In genomic region chr9:33290247-33290993, GRCh38 we compare ENCODE assay signal across 8 cellular contexts. TPM values are rescaled to one million over a fixed set of nuclear protein-coding genes. Genes with fewer than 3 reads are reported as not detected.
DNase-seq lines count a peak whose midpoint lies in the region; ATAC-seq and TF ChIP-seq lines count a peak whose summit lies in the region.

NFX1 (plus strand) TSS chr9:33290516; CDS start chr9:33290573, 57 bp downstream.

- H3K36me3 Mint-ChIP-seq in activated naive CD8-positive, alpha-beta T cell treated with anti-CD3 and anti-CD28 coated beads, Interleukin-2, amount 10 ng/mL, durations not matched to agents 7 days and 5 days = peaks cover 23% of the 10 kb centered on the region
- H3K36me3 Mint-ChIP-seq in glutamatergic neuron (ENCODE audit: unreplicated experiment) (no peaks in the 10 kb centered on the region), osteocyte (ENCODE audit: unreplicated experiment) (peaks cover 12% of the 10 kb centered on the region)

- H3K79me2 ChIP-seq in SU-DHL-6 (ENCODE audit: insufficient read depth, low read length) = peaks cover 50% of the 10 kb centered on the region

- H2AFZ ChIP-seq in SU-DHL-6 (ENCODE audit: low read depth, low read length, severe bottlenecking) = peak within 1 kb of the TSS; percentile 27

- no peak for TF ChIP-seq CTCF in SU-DHL-6 (IDR thresholded peaks at IDR 0.05; ENCODE audit: insufficient read depth, low read length, poor library complexity, severe bottlenecking)
- no peak for TF ChIP-seq CTCF in glutamatergic neuron (IDR thresholded peaks at IDR 0.05; ENCODE audit: partially characterized antibody, unreplicated experiment)
- no peak for TF ChIP-seq CTCF in osteocyte (IDR thresholded peaks at IDR 0.05)

- POLR2A ChIA-PET in activated naive CD8-positive, alpha-beta T cell treated with anti-CD3 and anti-CD28 coated beads, Interleukin-2, amount 10 ng/mL, durations not matched to agents 7 days and 5 days (lab: Charles Lee) = interaction anchor here (0.6 to 2.5 kb wide), 20 partner anchors 8 to 764 kb away, joined by 3 to 36 read pairs (median 4); partner anchors contain the start of genes APTX, AQP3, B4GALT1 and BAG1

- H3K4me1 Mint-ChIP-seq in activated naive CD8-positive, alpha-beta T cell treated with anti-CD3 and anti-CD28 coated beads, Interleukin-2, amount 10 ng/mL, durations not matched to agents 7 days and 5 days = peaks cover 45% of the 10 kb centered on the region
- H3K4me1 Mint-ChIP-seq in glutamatergic neuron (ENCODE audit: low read depth, unreplicated experiment) (peaks cover 5% of the 10 kb centered on the region), osteocyte (ENCODE audit: unreplicated experiment) (peaks cover 33% of the 10 kb centered on the region)

- no peaks in the 10 kb centered on the region for H3K27me3 ChIP-seq in SU-DHL-6 (ENCODE audit: low read length)
- no peaks in the 10 kb centered on the region for H3K27me3 ChIP-seq in thymus (ENCODE audit: control insufficient read depth, insufficient read depth)

- H3K9me3 Mint-ChIP-seq in activated naive CD8-positive, alpha-beta T cell treated with anti-CD3 and anti-CD28 coated beads, Interleukin-2, amount 10 ng/mL, durations not matched to agents 7 days and 5 days = no peaks in the 10 kb centered on the region
- peaks cover 12% of the 10 kb centered on the region for H3K9me3 Mint-ChIP-seq in glutamatergic neuron (ENCODE audit: unreplicated experiment)
- H3K9me3 Mint-ChIP-seq in osteocyte (ENCODE audit: unreplicated experiment) = no peaks in the 10 kb centered on the region

- H3K9ac ChIP-seq in SU-DHL-6 (ENCODE audit: low read length) = peak within 1 kb of the TSS; percentile 90

- peaks cover 26% of the 10 kb centered on the region for H3F3A ChIP-seq in SU-DHL-6 (ENCODE audit: insufficient read depth)

- DNase-seq in NCI-H128 (lab: John Stamatoyannopoulos, UW; ENCODE audit: unreplicated experiment) (peak; percentile 96), glutamatergic neuron (peak; percentile 96), osteocyte (ENCODE audit: extremely low spot score, unreplicated experiment) (peak; percentile 99)
- peak; percentile 97 for DNase-seq in activated naive CD8-positive, alpha-beta T cell treated with anti-CD3 and anti-CD28 coated beads, Interleukin-2, amount 10 ng/mL, durations not matched to agents 7 days and 5 days

- WGBS in thymus = under 1% methylated on average over 60 of the region's 60 CpGs

- H4K20me1 ChIP-seq in SU-DHL-6 (ENCODE audit: low read depth, low read length) = no peaks in the 10 kb centered on the region

- ATAC-seq in HG02678 (IDR thresholded peaks at IDR 0.05; ENCODE audit: unreplicated experiment) = peak; percentile 89
- peak; percentile 89 for ATAC-seq in activated naive CD8-positive, alpha-beta T cell treated with anti-CD3 and anti-CD28 coated beads, Interleukin-2, amount 10 ng/mL, durations not matched to agents 7 days and 5 days (ENCODE audit: low read depth)

- H3K4me3 Mint-ChIP-seq in activated naive CD8-positive, alpha-beta T cell treated with anti-CD3 and anti-CD28 coated beads, Interleukin-2, amount 10 ng/mL, durations not matched to agents 7 days and 5 days = peak within 1 kb of the TSS; percentile 93
- H3K4me3 Mint-ChIP-seq in glutamatergic neuron (ENCODE audit: unreplicated experiment) (peak within 1 kb of the TSS; percentile 98), osteocyte (ENCODE audit: unreplicated experiment) (peak within 1 kb of the TSS; percentile 100)

- H3K4me2 ChIP-seq in SU-DHL-6 (ENCODE audit: low read depth, low read length, poor library complexity, severe bottlenecking) = peak within 1 kb of the TSS; percentile 60

- peak; percentile 91 for TF ChIP-seq POLR2A in GM10847 (IDR thresholded peaks at IDR 0.05; ENCODE audit: extremely low read depth, insufficient read length)

- H3K27me3 Mint-ChIP-seq in activated naive CD8-positive, alpha-beta T cell treated with anti-CD3 and anti-CD28 coated beads, Interleukin-2, amount 10 ng/mL, durations not matched to agents 7 days and 5 days = no peaks in the 10 kb centered on the region
- H3K27me3 Mint-ChIP-seq in glutamatergic neuron (ENCODE audit: unreplicated experiment) = peaks cover 8% of the 10 kb centered on the region
- no peaks in the 10 kb centered on the region for H3K27me3 Mint-ChIP-seq in osteocyte (ENCODE audit: unreplicated experiment)

- H3K9me2 ChIP-seq in SU-DHL-6 (replicated peaks; ENCODE audit: insufficient read depth, low read length) = no peaks in the 10 kb centered on the region

- H3K9me3 ChIP-seq in SU-DHL-6 (ENCODE audit: insufficient read depth, low read length) = no peaks in the 10 kb centered on the region
- no peaks in the 10 kb centered on the region for H3K9me3 ChIP-seq in thymus (ENCODE audit: control insufficient read depth)

- peak within 1 kb of the TSS; percentile 98 for H3K27ac Mint-ChIP-seq in activated naive CD8-positive, alpha-beta T cell treated with anti-CD3 and anti-CD28 coated beads, Interleukin-2, amount 10 ng/mL, durations not matched to agents 7 days and 5 days
- H3K27ac Mint-ChIP-seq in glutamatergic neuron (ENCODE audit: unreplicated experiment) (peak within 1 kb of the TSS; percentile 88), osteocyte (ENCODE audit: unreplicated experiment) (peak within 1 kb of the TSS; percentile 100)

- peaks cover 28% of the 10 kb centered on the region for H3K4me1 ChIP-seq in thymus (ENCODE audit: control insufficient read depth, insufficient read depth, low read length)

- H3K36me3 ChIP-seq in SU-DHL-6 (ENCODE audit: low read length) = 0 out of 2 replicates have a peak, but pooled peaks cover 17% of the 10 kb centered on the region
- H3K36me3 ChIP-seq in thymus (ENCODE audit: control insufficient read depth, insufficient read depth) = peaks cover 14% of the 10 kb centered on the region

- H3K27ac ChIP-seq in SU-DHL-6 (ENCODE audit: low read depth, low read length) = peak within 1 kb of the TSS; percentile 91
- H3K27ac ChIP-seq in thymus (ENCODE audit: low read depth) = peak within 1 kb of the TSS; percentile 99

- H3K4me3 ChIP-seq in SU-DHL-6 (ENCODE audit: insufficient read depth, low read length, poor library complexity, severe bottlenecking) = peak within 1 kb of the TSS; percentile 85
- peak within 1 kb of the TSS; percentile 82 for H3K4me3 ChIP-seq in thymus (ENCODE audit: low read length)

RNA-seq across cellular contexts. Expression of gene NFX1, which starts in this region (rescaled TPM):
- total RNA-seq in activated naive CD8-positive, alpha-beta T cell treated with anti-CD3 and anti-CD28 coated beads, Interleukin-2, amount 10 ng/mL, durations not matched to agents 7 days and 5 days = 10 to 100 TPM; 47.4 to 48.2 TPM
- 37.5 TPM for total RNA-seq in glutamatergic neuron (ENCODE audit: unreplicated experiment)
- 36.1 and 39.9 TPM in 2 replicates for total RNA-seq in osteocyte
- 15.5 TPM for polyA plus RNA-seq in thymus

Comparison
In these comparisons a context has a peak if more than half of its experiments do, and no peak if none do; other contexts are left out.
1. Peak in every context shown above with its lines: DNase-seq, ATAC-seq, H3K4me3 ChIP-seq and H3K27ac ChIP-seq.